ENCODE assay signal across 8 cellular contexts in the genomic region with DNA sequence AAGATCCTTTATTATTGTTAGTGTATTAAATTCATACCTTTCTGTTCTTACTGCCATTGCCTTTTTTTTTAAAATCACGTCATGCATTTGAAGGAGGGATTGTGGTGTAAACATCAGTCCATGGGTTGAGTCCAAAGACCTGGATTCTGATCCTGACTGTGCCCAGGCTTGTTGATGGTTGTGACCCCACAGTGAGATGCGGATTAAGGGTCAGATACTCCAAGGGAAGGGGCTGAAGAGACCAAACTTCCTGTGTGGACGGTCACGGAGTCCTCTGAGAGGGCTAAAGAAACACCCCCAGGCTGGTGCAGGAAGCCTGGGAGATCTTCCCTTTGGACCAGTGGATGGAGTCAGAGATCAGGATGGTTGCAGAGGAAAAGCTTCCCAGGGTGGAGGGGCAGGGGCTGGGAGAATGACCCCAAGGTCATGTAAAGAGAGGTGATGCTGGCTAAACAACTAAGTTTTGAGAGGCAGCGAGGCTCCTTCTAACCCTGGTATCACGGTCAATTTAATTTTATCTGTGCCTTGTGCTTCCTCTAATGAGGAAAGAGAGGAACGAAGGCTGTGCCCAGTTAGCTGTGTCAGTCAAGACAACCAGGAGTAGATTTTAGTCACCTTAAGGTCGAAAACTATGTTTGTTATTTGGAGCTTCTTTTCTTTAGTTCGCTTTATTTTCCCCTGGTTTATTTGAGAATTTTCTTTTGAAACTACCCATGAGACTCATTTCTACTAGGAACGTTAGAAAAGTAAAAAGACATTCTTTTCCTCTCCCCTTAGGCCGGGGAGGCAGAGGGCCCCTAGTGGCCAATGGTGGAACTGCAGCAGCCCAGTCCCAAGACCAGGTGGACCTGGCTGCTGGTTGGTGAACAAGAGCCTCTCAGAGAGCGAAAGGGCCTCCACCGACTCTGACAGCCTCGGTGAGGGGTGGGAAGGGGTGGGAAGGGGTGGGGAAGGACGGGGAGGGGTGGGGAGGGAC. TPM values are rescaled to one million over a fixed set of nuclear protein-coding genes. Genes with fewer than 3 reads are reported as not detected.
A peak's percentile ranks its signal among the peaks of the same experiment; 100 is the strongest.
DNase-seq lines count a peak whose midpoint lies in the region; ATAC-seq lines count a peak whose summit lies in the region.

No MANE protein-coding gene starts in this region.

- intact Hi-C loops in activated CD4-positive, alpha-beta memory T cell treated with anti-CD3 and anti-CD28 coated beads for 36 hours (cut with micrococcal nuclease), result loop anchor here (2.0 kb wide), 1 partner anchor 61 kb away; no protein-coding TSS in a partner anchor

- H3K27me3 ChIP-seq in CD8-positive, alpha-beta memory T cell (ENCODE audit: insufficient read depth, low read length, poor library complexity, severe bottlenecking), result no peaks in the 10 kb centered on the region

- CTCF ChIA-PET in CD8-positive, alpha-beta memory T cell (lab: Charles Lee), result interaction anchor here (0.7 to 1.3 kb wide), 5 partner anchors 8 to 60 kb away, joined by 3 to 5 read pairs (median 3); no protein-coding TSS in a partner anchor
- CTCF ChIA-PET in activated CD4-positive, alpha-beta memory T cell treated with anti-CD3 and anti-CD28 coated beads for 36 hours (lab: Charles Lee), result interaction anchor here (0.6 to 6.0 kb wide), 19 partner anchors 9 to 197 kb away, joined by 3 to 46 read pairs (median 3); partner anchors contain the start of gene GPR161

- no peak overlapping the region for H3K4me3 ChIP-seq in CD8-positive, alpha-beta memory T cell (ENCODE audit: low read length)

- no peak overlapping the region for H3K27ac ChIP-seq in CD8-positive, alpha-beta memory T cell (ENCODE audit: low read depth, low read length)

- H3K36me3 Mint-ChIP-seq in CD8-positive, alpha-beta memory T cell, result no peaks in the 10 kb centered on the region
- no peaks in the 10 kb centered on the region for H3K36me3 Mint-ChIP-seq in activated CD4-positive, alpha-beta memory T cell treated with anti-CD3 and anti-CD28 coated beads for 36 hours

- H3K27me3 Mint-ChIP-seq in CD8-positive, alpha-beta memory T cell, result peaks cover 0 to 7% of the 10 kb centered on the region in 2 donors
- H3K27me3 Mint-ChIP-seq in activated CD4-positive, alpha-beta memory T cell treated with anti-CD3 and anti-CD28 coated beads for 36 hours, result no peaks in the 10 kb centered on the region

- no peaks in the 10 kb centered on the region for H3K4me1 ChIP-seq in CD8-positive, alpha-beta memory T cell (ENCODE audit: insufficient read depth, low read length)

- peak; percentile 88 for ATAC-seq in GM19455 (IDR thresholded peaks at IDR 0.05; ENCODE audit: unreplicated experiment)
- ATAC-seq in HG03565 (IDR thresholded peaks at IDR 0.05; ENCODE audit: unreplicated experiment), result peak; percentile 86

- peak; percentile 64 to 87 (median 71) for DNase-seq in CD8-positive, alpha-beta memory T cell
- peak; percentile 93 for DNase-seq in NCI-H82 (lab: John Stamatoyannopoulos, UW)
- peak; percentile 91 for DNase-seq in activated CD4-positive, alpha-beta memory T cell treated with anti-CD3 and anti-CD28 coated beads for 36 hours
- DNase-seq in ecto neural progenitor cell (ENCODE audit: low spot score), result peak; percentile 90
- DNase-seq in lung microvascular endothelial cell (ENCODE audit: low read depth in 2 of 2), result peak; percentile 86 to 89
- peak; percentile 82 for DNase-seq in stimulated activated CD8-positive, alpha-beta memory T cell treated with anti-CD3 and anti-CD28 coated beads, Interleukin-15, amount 100 ng/mL, for 24 hours (ENCODE audit: low read depth)

- no peaks in the 10 kb centered on the region for H3K9me3 Mint-ChIP-seq in CD8-positive, alpha-beta memory T cell
- H3K9me3 Mint-ChIP-seq in activated CD4-positive, alpha-beta memory T cell treated with anti-CD3 and anti-CD28 coated beads for 36 hours, result no peaks in the 10 kb centered on the region

- no peak overlapping the region for H3K27ac Mint-ChIP-seq in CD8-positive, alpha-beta memory T cell
- H3K27ac Mint-ChIP-seq in activated CD4-positive, alpha-beta memory T cell treated with anti-CD3 and anti-CD28 coated beads for 36 hours, result no peak overlapping the region

- POLR2A ChIA-PET in CD8-positive, alpha-beta memory T cell (lab: Charles Lee), result no interaction called here
- POLR2A ChIA-PET in activated CD4-positive, alpha-beta memory T cell treated with anti-CD3 and anti-CD28 coated beads for 36 hours (lab: Charles Lee), result no interaction called here

- H3K36me3 ChIP-seq in CD8-positive, alpha-beta memory T cell (ENCODE audit: insufficient read depth, low read length), result no peaks in the 10 kb centered on the region

- H3K4me3 Mint-ChIP-seq in CD8-positive, alpha-beta memory T cell, result peak overlapping the region in 4 of 7 donors; percentile 8 to 44 (median 29)
- H3K4me3 Mint-ChIP-seq in activated CD4-positive, alpha-beta memory T cell treated with anti-CD3 and anti-CD28 coated beads for 36 hours, result no peak overlapping the region

- peaks cover 0 to 9% (median 7%) of the 10 kb centered on the region in 3 donors for H3K4me1 Mint-ChIP-seq in CD8-positive, alpha-beta memory T cell
- peaks cover 13% of the 10 kb centered on the region for H3K4me1 Mint-ChIP-seq in activated CD4-positive, alpha-beta memory T cell treated with anti-CD3 and anti-CD28 coated beads for 36 hours (ENCODE audit: low read depth)

- H3K9me3 ChIP-seq in CD8-positive, alpha-beta memory T cell (ENCODE audit: low read length), result no peaks in the 10 kb centered on the region

RNA-seq across cellular contexts. Expression of gene GPR161, which starts 8.7 kb away (rescaled TPM):
- under 1 TPM; 0.48 to 0.73 TPM for total RNA-seq in CD8-positive, alpha-beta memory T cell
- 0.10 TPM for polyA plus RNA-seq in CD8-positive, alpha-beta memory T cell
- under 1 TPM; 0.88 to 0.97 TPM for total RNA-seq in activated CD4-positive, alpha-beta memory T cell treated with anti-CD3 and anti-CD28 coated beads for 36 hours
- total RNA-seq in lung microvascular endothelial cell, result 9.5 and 11.6 TPM in 2 replicates

RNA-seq across cellular contexts. Expression of gene TIPRL, which starts 33.3 kb away (rescaled TPM):
- 10 to 100 TPM; 41.5 to 46.9 TPM for total RNA-seq in CD8-positive, alpha-beta memory T cell
- 38.0 TPM for polyA plus RNA-seq in CD8-positive, alpha-beta memory T cell
- total RNA-seq in activated CD4-positive, alpha-beta memory T cell treated with anti-CD3 and anti-CD28 coated beads for 36 hours, result 10 to 100 TPM; 51.1 to 54.2 TPM
- 25.5 and 30.0 TPM in 2 replicates for total RNA-seq in lung microvascular endothelial cell
